18 cellular contexts compared by ENCODE assay signal in genomic region chr5:77924081-77924480, GRCh38.
A peak's percentile ranks its signal among the peaks of the same experiment; 100 is the strongest.
DNase-seq lines count a peak whose midpoint lies in the region; ATAC-seq and TF ChIP-seq lines count a peak whose summit lies in the region.
"Had no signal": no experiment of that assay in that cellular context is flagged by ENCODE, and none has a peak within 500 bp of the region (broad histone marks: within the 10 kb centered on the region; RNA-seq: fewer than 3 reads in every experiment).

No MANE protein-coding gene starts in this region.

- no peak overlapping the region for H3K9ac ChIP-seq in iPS-20b (ENCODE audit: low read depth, low read length)

- H3K4me3 ChIP-seq in RWPE2 (ENCODE audit: severe bottlenecking): no peak overlapping the region
- peak overlapping the region; percentile 29; the same call in 1 of the 2 replicates for H3K4me3 ChIP-seq in iPS-20b (ENCODE audit: low read length)
- H3K4me3 ChIP-seq: suprapubic skin had no signal

- H3K36me3 ChIP-seq in RWPE2 (ENCODE audit: low read depth) (no peaks in the 10 kb centered on the region), iPS-20b (ENCODE audit: insufficient read depth, low read depth, low read length) (no peaks in the 10 kb centered on the region)
- H3K36me3 ChIP-seq: suprapubic skin had no signal

- H3K27ac ChIP-seq in RWPE2 (ENCODE audit: poor library complexity, severe bottlenecking) (no peak overlapping the region), iPS-20b (ENCODE audit: low read length) (no peak overlapping the region)
- H3K27ac ChIP-seq: suprapubic skin had no signal

- no peak for TF ChIP-seq CTCF in RWPE2 (IDR thresholded peaks at IDR 0.05; ENCODE audit: poor library complexity, severe bottlenecking)

- H3K27me3 ChIP-seq in RWPE2 (ENCODE audit: insufficient read depth, poor library complexity, severe bottlenecking) (no peaks in the 10 kb centered on the region), iPS-20b (ENCODE audit: insufficient read depth, low read length) (0 out of 2 replicates have a peak, but pooled peaks cover 10% of the 10 kb centered on the region)
- H3K27me3 ChIP-seq: suprapubic skin had no signal

- H3K9me3 ChIP-seq in RWPE2 (ENCODE audit: severe bottlenecking) (no peaks in the 10 kb centered on the region), iPS-20b (ENCODE audit: insufficient read depth, low read depth, low read length) (no peaks in the 10 kb centered on the region)
- H3K9me3 ChIP-seq: suprapubic skin had no signal

- peak; percentile 67 for ATAC-seq in RWPE2 (ENCODE audit: low read depth)
- ATAC-seq in HG03045 (IDR thresholded peaks at IDR 0.05; ENCODE audit: unreplicated experiment): no peak
- no peak for ATAC-seq in HG02642 (IDR thresholded peaks at IDR 0.05; ENCODE audit: poor library complexity, unreplicated experiment)
- ATAC-seq in GM19324 (IDR thresholded peaks at IDR 0.05; ENCODE audit: low FRiP score, unreplicated experiment): no peak
- no peak for ATAC-seq in HG02970 (IDR thresholded peaks at IDR 0.05; ENCODE audit: low FRiP score, unreplicated experiment)
- ATAC-seq: activated CD8-positive, alpha-beta T cell treated with anti-CD3 and anti-CD28 coated beads for 36 hours had no signal

- H3K4me1 ChIP-seq in RWPE2 (ENCODE audit: insufficient read depth, poor library complexity, severe bottlenecking) (no peaks in the 10 kb centered on the region), iPS-20b (ENCODE audit: insufficient read depth, low read length) (peaks cover 14% of the 10 kb centered on the region; the same call in 1 of the 2 replicates)
- H3K4me1 ChIP-seq: suprapubic skin had no signal

- peak; percentile 51 for DNase-seq in ELR (ENCODE audit: low read depth)
- DNase-seq in M059J (ENCODE audit: low read depth): peak; percentile 79
- no peak for DNase-seq in RWPE2 (ENCODE audit: low spot score)
- DNase-seq: activated CD4-positive, CD25-positive, alpha-beta regulatory T cell; activated CD8-positive, alpha-beta T cell treated with anti-CD3 and anti-CD28 coated beads for 36 hours; activated naive CD4-positive, alpha-beta T cell treated with anti-CD3 and anti-CD28 coated beads, Interleukin-2, amount 50 U/mL, for 16 hours; activated T-cell treated with anti-CD3 and anti-CD28 coated beads, Interleukin-2, amount 50 U/mL, for 24 hours; endodermal cell; GF-D8; MV-4-11; NK-92 treated with Interleukin-12 subunit alpha and Interleukin-12 subunit beta, amount 100 ng/mL, for 24 hours; SHP77 treated with DMSO at 0.1 percent for 48 hours had no signal
